In genomic region chr11:131737357-131737756, GRCh38 we compare ENCODE assay signal across 1 cellular context.
TF ChIP-seq lines count a peak whose summit lies in the region.

No MANE protein-coding gene starts in this region.

TF ChIP-seq in SK-N-SH treated with all-trans-retinoic acid at 6 μM for 48 hours, 23 proteins besides CTCF, POLR2A, EP300 and RAD21 (continued from another document):
- TF ChIP-seq CREB5 (CRISPR knock-in tag; IDR thresholded peaks at IDR 0.05; ENCODE audit: low read depth), result no peak
- TF ChIP-seq RARB (CRISPR knock-in tag; IDR thresholded peaks at IDR 0.05), result no peak
- no peak for TF ChIP-seq ISL1 (CRISPR knock-in tag; IDR thresholded peaks at IDR 0.05)
- no peak for TF ChIP-seq TOX (CRISPR knock-in tag; IDR thresholded peaks at IDR 0.05; ENCODE audit: borderline replicate concordance)
- TF ChIP-seq ZNF8 (CRISPR knock-in tag; IDR thresholded peaks at IDR 0.05), result no peak
- no peak for TF ChIP-seq ZNF70 (CRISPR knock-in tag; IDR thresholded peaks at IDR 0.05)
